Comparison of ENCODE assay signal across 18 cellular contexts in genomic region chr20:47817573-47817972, GRCh38. TPM values are rescaled to one million over a fixed set of nuclear protein-coding genes. Genes with fewer than 3 reads are reported as not detected.
DNase-seq lines count a peak whose midpoint lies in the region; FAIRE-seq and TF ChIP-seq lines count a peak whose summit lies in the region.
"Had no signal": no experiment of that assay in that cellular context is flagged by ENCODE, and none has a peak within 500 bp of the region (broad histone marks: within the 10 kb centered on the region; RNA-seq: fewer than 3 reads in every experiment).

No MANE protein-coding gene starts in this region.

- peaks cover 28% of the 10 kb centered on the region for H3K27me3 Mint-ChIP-seq in type B pancreatic cell

- no peaks in the 10 kb centered on the region for H3K27me3 ChIP-seq in bronchial epithelial cell (ENCODE audit: control insufficient read depth, insufficient read depth, low read length)

- peak; percentile 93 for DNase-seq in M059J (ENCODE audit: low read depth)
- peak; percentile 89 for DNase-seq in bronchial epithelial cell (ENCODE audit: low read depth)
- DNase-seq in kidney tubule cell (ENCODE audit: low spot score), result peak; percentile 39
- no peak for DNase-seq in kidney glomerular epithelial cell (lab: John Stamatoyannopoulos, UW)
- DNase-seq in type B pancreatic cell (ENCODE audit: extremely low spot score, unreplicated experiment), result no peak
- DNase-seq in RKO (ENCODE audit: low spot score), result no peak
- DNase-seq: ACHN, AML-193, COR-L47, DMS153, EL, KBM-7, NCI-H1105 treated with DMSO at 0.1 percent for 48 hours, NCI-H2107, NCI-H2227 treated with DMSO at 0.1 percent for 48 hours, NCI-H524 had no signal

- H3K27ac Mint-ChIP-seq in type B pancreatic cell, result no peak overlapping the region

- TF ChIP-seq CTCF in bronchial epithelial cell (IDR thresholded peaks at IDR 0.05; ENCODE audit: insufficient read depth, low read length, severe bottlenecking) (no peak), type B pancreatic cell (conservative IDR thresholded peaks at IDR 0.05) (no peak)

- H3K4me1 Mint-ChIP-seq in type B pancreatic cell (ENCODE audit: unreplicated experiment), result peaks cover 9% of the 10 kb centered on the region

- no peak overlapping the region for H3K4me3 Mint-ChIP-seq in type B pancreatic cell

- 0 out of 2 replicates have a peak overlapping the region, but pooled peaks have one; percentile 6 for H3K9ac ChIP-seq in ES-I3 (ENCODE audit: low read depth, low read length)

- H3K36me3 Mint-ChIP-seq in type B pancreatic cell, result no peaks in the 10 kb centered on the region

- H3K4me1 ChIP-seq in ES-I3 (ENCODE audit: insufficient read depth, low read length), result peaks cover 5% of the 10 kb centered on the region; the same call in 1 of the 2 replicates

- no peaks in the 10 kb centered on the region for H3K9me3 ChIP-seq in ES-I3 (ENCODE audit: control insufficient read depth, insufficient read depth, low read length)

- H3K36me3 ChIP-seq in ES-I3 (ENCODE audit: insufficient read depth, low read length), result no peaks in the 10 kb centered on the region
- no peaks in the 10 kb centered on the region for H3K36me3 ChIP-seq in bronchial epithelial cell (ENCODE audit: control insufficient read depth, insufficient read depth, low read length)

- H3K4me3 ChIP-seq in bronchial epithelial cell (ENCODE audit: low read depth, low read length), result no peak overlapping the region
- H3K4me3 ChIP-seq: SK-N-MC had no signal

- H3K9me3 Mint-ChIP-seq in type B pancreatic cell, result peaks cover 11% of the 10 kb centered on the region

- FAIRE-seq in bronchial epithelial cell (lab: Jason Lieb, UNC), result peak; percentile 95

RNA-seq across cellular contexts. Expression of gene SULF2, which starts 32.3 kb away (rescaled TPM):
- 104 and 140 TPM in 2 replicates for total RNA-seq in M059J (2014; rRNA removed; shearing (Covaris generic))
- total RNA-seq in bronchial epithelial cell (25.3 and 31.6 TPM in 2 replicates), type B pancreatic cell (ENCODE audit: low replicate concordance) (89.0 and 146 TPM in 2 replicates)

Comparison
In these comparisons a context has a peak if more than half of its experiments do, and no peak if none do; other contexts are left out.
1. DNase-seq: peak in M059J (single experiment), bronchial epithelial cell (single experiment) and kidney tubule cell (single experiment); none in kidney glomerular epithelial cell (single experiment), type B pancreatic cell (single experiment) and RKO (single experiment).